In the genomic region with DNA sequence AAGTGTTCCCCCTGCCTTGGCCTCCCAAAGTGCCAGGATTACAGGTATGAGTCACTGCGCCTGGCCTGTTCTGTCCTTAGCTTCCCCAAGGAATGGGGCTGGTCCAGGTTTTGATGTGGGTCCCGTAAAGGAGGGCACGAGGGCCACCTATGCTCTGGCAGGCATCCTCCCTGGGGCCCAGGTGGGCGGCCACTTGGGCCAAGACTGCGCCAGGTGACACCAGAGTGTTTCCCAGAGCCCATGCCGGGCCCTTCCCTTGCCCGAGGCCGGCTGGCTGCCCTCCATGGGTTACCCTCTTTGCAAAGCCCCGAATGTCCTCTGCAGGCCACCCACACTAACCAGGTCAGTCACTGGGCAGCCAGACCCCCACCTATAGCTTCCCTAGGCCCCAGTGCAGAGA, we compare ENCODE assay signal across 1 cellular context. TPM values are rescaled to one million over a fixed set of nuclear protein-coding genes. Genes with fewer than 3 reads are reported as not detected.
"Had no signal": no experiment of that assay in that cellular context is flagged by ENCODE, and none has a peak within 500 bp of the region (broad histone marks: within the 10 kb centered on the region; RNA-seq: fewer than 3 reads in every experiment).

No MANE protein-coding gene starts in this region.

RNA-seq across cellular contexts. Expression of a gene that starts 22.3 kb away (rescaled TPM):
- polyA plus RNA-seq: IgD-negative memory B cell had no signal
